ENCODE assay signal across 17 cellular contexts in genomic region chrX:23788521-23788920, GRCh38. TPM values are rescaled to one million over a fixed set of nuclear protein-coding genes. Genes with fewer than 3 reads are reported as not detected.
DNase-seq lines count a peak whose midpoint lies in the region; ATAC-seq and TF ChIP-seq lines count a peak whose summit lies in the region.
"Had no signal": no experiment of that assay in that cellular context is flagged by ENCODE, and none has a peak within 500 bp of the region (broad histone marks: within the 10 kb centered on the region; RNA-seq: fewer than 3 reads in every experiment).

No MANE protein-coding gene starts in this region.

- H3K4me1 Mint-ChIP-seq in Calu3 (ENCODE audit: low read depth, unreplicated experiment): peaks cover 7% of the 10 kb centered on the region
- peaks cover 20 to 25% (median 24%) of the 10 kb centered on the region in 3 donors for H3K4me1 Mint-ChIP-seq in CD8-positive, alpha-beta memory T cell

- TF ChIP-seq CTCF in Calu3 (IDR thresholded peaks at IDR 0.05; ENCODE audit: unreplicated experiment): no peak
- TF ChIP-seq CTCF in left lung (IDR thresholded peaks at IDR 0.05): no peak

- peak overlapping the region; percentile 19 to 37 for H3K27ac ChIP-seq in left lung
- H3K27ac ChIP-seq in CD8-positive, alpha-beta memory T cell (ENCODE audit: low read depth, low read length): no peak overlapping the region
- H3K27ac ChIP-seq: testis had no signal

- H3K4me3 Mint-ChIP-seq in Calu3 (ENCODE audit: low read depth, unreplicated experiment): no peak overlapping the region
- H3K4me3 Mint-ChIP-seq in CD8-positive, alpha-beta memory T cell: no peak overlapping the region
- H3K4me3 Mint-ChIP-seq: activated naive CD8-positive, alpha-beta T cell treated with anti-CD3 and anti-CD28 coated beads for 36 hours had no signal

- intact Hi-C loops in Calu3 (cut with micrococcal nuclease; ENCODE audit: unreplicated experiment): loop anchor here (2.0 to 5.0 kb wide), 2 partner anchors 16 to 34 kb away; no protein-coding TSS in a partner anchor
- intact Hi-C loops in left lung (cut with DNase I): no loop called here

- H3K36me3 Mint-ChIP-seq in Calu3 (ENCODE audit: insufficient read depth, unreplicated experiment): peaks cover 49% of the 10 kb centered on the region
- H3K36me3 Mint-ChIP-seq in CD8-positive, alpha-beta memory T cell: peaks cover 4 to 33% (median 5%) of the 10 kb centered on the region in 3 donors

- no peaks in the 10 kb centered on the region for H3K9me3 Mint-ChIP-seq in Calu3 (ENCODE audit: low read depth, unreplicated experiment)
- no peaks in the 10 kb centered on the region for H3K9me3 Mint-ChIP-seq in CD8-positive, alpha-beta memory T cell
- H3K9me3 Mint-ChIP-seq: activated naive CD8-positive, alpha-beta T cell treated with anti-CD3 and anti-CD28 coated beads for 36 hours had no signal

- POLR2A ChIA-PET in CD8-positive, alpha-beta memory T cell (lab: Charles Lee): no interaction called here

- peaks cover 0 to 15% of the 10 kb centered on the region in 2 donors for H3K36me3 ChIP-seq in left lung
- H3K36me3 ChIP-seq in CD8-positive, alpha-beta memory T cell (ENCODE audit: insufficient read depth, low read length): peaks cover 12% of the 10 kb centered on the region

- TF ChIP-seq POLR2A in GM18505 (IDR thresholded peaks at IDR 0.05; ENCODE audit: borderline replicate concordance, extremely low read depth, insufficient read depth, insufficient read length): no peak

- H3K27me3 Mint-ChIP-seq in Calu3 (ENCODE audit: unreplicated experiment): no peaks in the 10 kb centered on the region
- no peaks in the 10 kb centered on the region for H3K27me3 Mint-ChIP-seq in CD8-positive, alpha-beta memory T cell
- H3K27me3 Mint-ChIP-seq: activated naive CD8-positive, alpha-beta T cell treated with anti-CD3 and anti-CD28 coated beads for 36 hours had no signal

- no TSS peak for BruUV-seq in Calu3 (replicated peaks; lab: Mats Ljungman, UMichigan)

- H3K27me3 ChIP-seq in left lung: no peaks in the 10 kb centered on the region
- H3K27me3 ChIP-seq in CD8-positive, alpha-beta memory T cell (ENCODE audit: insufficient read depth, low read length, poor library complexity, severe bottlenecking): no peaks in the 10 kb centered on the region
- H3K27me3 ChIP-seq: testis had no signal

- no peaks in the 10 kb centered on the region for H3K9me3 ChIP-seq in left lung
- no peaks in the 10 kb centered on the region for H3K9me3 ChIP-seq in CD8-positive, alpha-beta memory T cell (ENCODE audit: low read length)
- H3K9me3 ChIP-seq: testis had no signal

- CTCF ChIA-PET in Calu3 (lab: Charles Lee): interaction anchor here (1.1 to 1.4 kb wide), 2 partner anchors 8 to 19 kb away, joined by 3 to 5 read pairs; no protein-coding TSS in a partner anchor
- CTCF ChIA-PET in CD8-positive, alpha-beta memory T cell (lab: Charles Lee): no interaction called here

- H3K4me3 ChIP-seq in left lung: no peak overlapping the region
- H3K4me3 ChIP-seq in CD8-positive, alpha-beta memory T cell (ENCODE audit: low read length): no peak overlapping the region
- H3K4me3 ChIP-seq: testis had no signal

- ATAC-seq in GM19438 (IDR thresholded peaks at IDR 0.05; ENCODE audit: low read depth, unreplicated experiment) (peak; percentile 47), HG03342 (IDR thresholded peaks at IDR 0.05; ENCODE audit: unreplicated experiment) (peak; percentile 62), left lung (no peak), GM18505 (IDR thresholded peaks at IDR 0.05; ENCODE audit: unreplicated experiment) (no peak), HG02678 (IDR thresholded peaks at IDR 0.05; ENCODE audit: unreplicated experiment) (no peak)

- H3K27ac Mint-ChIP-seq in Calu3 (ENCODE audit: unreplicated experiment): peak overlapping the region; percentile 68
- H3K27ac Mint-ChIP-seq in CD8-positive, alpha-beta memory T cell: no peak overlapping the region
- H3K27ac Mint-ChIP-seq: activated naive CD8-positive, alpha-beta T cell treated with anti-CD3 and anti-CD28 coated beads for 36 hours had no signal

- DNase-seq in Calu3: no peak
- no peak for DNase-seq in left lung
- no peak for DNase-seq in CD8-positive, alpha-beta memory T cell
- DNase-seq in NCI-H345 treated with DMSO at 0.1 percent for 48 hours (lab: John Stamatoyannopoulos, UW; ENCODE audit: unreplicated experiment): no peak
- DNase-seq: activated CD4-positive, CD25-positive, alpha-beta regulatory T cell treated with anti-CD3 and anti-CD28 coated beads, Interleukin-2, amount 50 U/mL, for 72 hours; activated CD8-positive, alpha-beta memory T cell treated with anti-CD3 and anti-CD28 coated beads, Interleukin-2, amount 50 U/mL, for 48 hours; activated naive CD8-positive, alpha-beta T cell treated with anti-CD3 and anti-CD28 coated beads for 36 hours; cerebellar nuclear complex; NCI-H1092 treated with DMSO at 0.1 percent for 48 hours; posterior cingulate gyrus; stimulated activated CD4-positive, alpha-beta T cell treated with anti-CD3 and anti-CD28 coated beads, Interleukin-15, amount 100 ng/mL, for 24 hours; T-helper 1 cell; testis had no signal

- peaks cover 0 to 19% of the 10 kb centered on the region in 2 donors for H3K4me1 ChIP-seq in left lung
- H3K4me1 ChIP-seq in CD8-positive, alpha-beta memory T cell (ENCODE audit: insufficient read depth, low read length): peaks cover 13% of the 10 kb centered on the region
- H3K4me1 ChIP-seq: testis had no signal

RNA-seq across cellular contexts. Expression of gene SAT1, which starts 5.5 kb away (rescaled TPM):
- total RNA-seq in Calu3 (2022) (419 and 426 TPM in 2 replicates), left lung (100 to 1,000 TPM; 723 to 970 TPM)
- 10 to 100 TPM; 40.0 to 41.3 TPM for total RNA-seq in CD8-positive, alpha-beta memory T cell
- polyA plus RNA-seq in CD8-positive, alpha-beta memory T cell: 113 TPM

RNA-seq across cellular contexts. Expression of gene ACOT9, which starts 45.4 kb away (rescaled TPM):
- 38.1 and 49.6 TPM in 2 replicates for total RNA-seq in Calu3 (2022)
- total RNA-seq in left lung: 10 to 100 TPM; 43.9 to 52.3 TPM
- total RNA-seq in CD8-positive, alpha-beta memory T cell: 10 to 100 TPM; 31.1 to 33.9 TPM
- 29.4 TPM for polyA plus RNA-seq in CD8-positive, alpha-beta memory T cell

Comparison
In these comparisons a context has a peak if more than half of its experiments do, and no peak if none do; other contexts are left out.
1. ATAC-seq: peak in GM19438 (single experiment) and HG03342 (single experiment); none in left lung (single experiment), GM18505 (single experiment) and HG02678 (single experiment).